ENCODE assay signal across 14 cellular contexts in the genomic region with DNA sequence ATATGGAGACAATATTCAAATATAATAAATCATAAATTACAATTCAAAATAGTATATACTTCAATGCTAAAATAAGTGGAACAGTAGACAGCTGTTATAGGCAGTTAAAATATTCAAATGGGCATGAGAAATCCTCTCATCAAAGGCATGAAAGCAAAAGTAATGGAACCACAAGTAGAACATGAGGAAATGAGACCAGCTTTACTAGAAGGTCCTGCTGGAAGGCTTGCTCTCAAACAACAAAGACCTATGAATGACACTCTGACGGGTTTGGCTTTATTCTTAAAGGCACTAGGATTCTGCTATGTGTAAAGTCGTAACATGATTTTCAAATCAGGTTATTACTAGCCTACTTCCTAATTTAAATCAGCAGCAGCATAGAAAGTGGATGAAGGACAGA.
A peak's percentile ranks its signal among the peaks of the same experiment; 100 is the strongest.
DNase-seq lines count a peak whose midpoint lies in the region; ATAC-seq and TF ChIP-seq lines count a peak whose summit lies in the region.
"Had no signal": no experiment of that assay in that cellular context is flagged by ENCODE, and none has a peak within 500 bp of the region (broad histone marks: within the 10 kb centered on the region; RNA-seq: fewer than 3 reads in every experiment).

No MANE protein-coding gene starts in this region.

- H3K4me3 Mint-ChIP-seq in activated naive CD8-positive, alpha-beta T cell treated with anti-CD3 and anti-CD28 coated beads, Interleukin-2, amount 10 ng/mL, durations not matched to agents 7 days and 5 days: no peak overlapping the region
- H3K4me3 Mint-ChIP-seq: activated naive CD8-positive, alpha-beta T cell; GM23338 had no signal

- DNase-seq in activated naive CD8-positive, alpha-beta T cell treated with anti-CD3 and anti-CD28 coated beads, Interleukin-2, amount 10 ng/mL, durations not matched to agents 7 days and 5 days: no peak
- no peak for DNase-seq in UCSD-AML1 (lab: John Stamatoyannopoulos, UW; ENCODE audit: unreplicated experiment)
- no peak for DNase-seq in H4 (ENCODE audit: low spot score)
- DNase-seq in erythroblast (lab: John Stamatoyannopoulos, UW): no peak
- no peak for DNase-seq in anterior cingulate cortex (lab: John Stamatoyannopoulos, UW)
- DNase-seq: activated CD4-positive, alpha-beta T cell treated with anti-CD3 and anti-CD28 coated beads for 4 hours; NCI-H2227 treated with DMSO at 0.1 percent for 48 hours; SHP77 treated with DMSO at 0.1 percent for 48 hours had no signal

- peaks cover 5% of the 10 kb centered on the region for H3K9me3 Mint-ChIP-seq in activated naive CD8-positive, alpha-beta T cell treated with anti-CD3 and anti-CD28 coated beads, Interleukin-2, amount 10 ng/mL, durations not matched to agents 7 days and 5 days
- H3K9me3 Mint-ChIP-seq: GM23338, IgD-negative memory B cell had no signal

- peaks cover 11% of the 10 kb centered on the region for H3K4me1 Mint-ChIP-seq in activated naive CD8-positive, alpha-beta T cell treated with anti-CD3 and anti-CD28 coated beads, Interleukin-2, amount 10 ng/mL, durations not matched to agents 7 days and 5 days
- H3K4me1 Mint-ChIP-seq: GM23338 had no signal

- ATAC-seq in GM18517 (IDR thresholded peaks at IDR 0.05; ENCODE audit: unreplicated experiment) (peak; percentile 71), GM19463 (IDR thresholded peaks at IDR 0.05; ENCODE audit: unreplicated experiment) (peak; percentile 78), HG03025 (IDR thresholded peaks at IDR 0.05; ENCODE audit: low FRiP score, unreplicated experiment) (peak; percentile 53)
- ATAC-seq in activated naive CD8-positive, alpha-beta T cell treated with anti-CD3 and anti-CD28 coated beads, Interleukin-2, amount 10 ng/mL, durations not matched to agents 7 days and 5 days (ENCODE audit: low read depth): no peak
- ATAC-seq: GM23338 had no signal

- H3K36me3 Mint-ChIP-seq in activated naive CD8-positive, alpha-beta T cell treated with anti-CD3 and anti-CD28 coated beads, Interleukin-2, amount 10 ng/mL, durations not matched to agents 7 days and 5 days: peaks cover 40% of the 10 kb centered on the region

- no peaks in the 10 kb centered on the region for H3K27me3 Mint-ChIP-seq in activated naive CD8-positive, alpha-beta T cell treated with anti-CD3 and anti-CD28 coated beads, Interleukin-2, amount 10 ng/mL, durations not matched to agents 7 days and 5 days
- H3K27me3 Mint-ChIP-seq: activated naive CD8-positive, alpha-beta T cell; IgD-negative memory B cell had no signal

- TF ChIP-seq POLR2A in erythroblast (IDR thresholded peaks at IDR 0.05; ENCODE audit: low read length): no peak

- peak overlapping the region; percentile 50 for H3K27ac Mint-ChIP-seq in activated naive CD8-positive, alpha-beta T cell treated with anti-CD3 and anti-CD28 coated beads, Interleukin-2, amount 10 ng/mL, durations not matched to agents 7 days and 5 days
- H3K27ac Mint-ChIP-seq: activated naive CD8-positive, alpha-beta T cell; GM23338 had no signal

- POLR2A ChIA-PET in activated naive CD8-positive, alpha-beta T cell treated with anti-CD3 and anti-CD28 coated beads, Interleukin-2, amount 10 ng/mL, durations not matched to agents 7 days and 5 days (lab: Charles Lee): no interaction called here
